ENCODE assay signal across 25 cellular contexts in genomic region chr3:12975748-12976522, GRCh38.
"Had no signal": no experiment of that assay in that cellular context is flagged by ENCODE, and none has a peak within 500 bp of the region (broad histone marks: within the 10 kb centered on the region; RNA-seq: fewer than 3 reads in every experiment).

No MANE protein-coding gene starts in this region.

- H3K27me3 Mint-ChIP-seq: activated naive CD8-positive, alpha-beta T cell treated with anti-CD3 and anti-CD28 coated beads, Interleukin-2, amount 10 ng/mL, durations not matched to agents 7 days and 5 days; natural killer cell treated with Interleukin-12 subunit alpha and Interleukin-12 subunit beta and Interleukin-15 and Interleukin-18, amount 100 ng/mL, for 72 hours had no signal

- H3K27ac ChIP-seq: brain microvascular endothelial cell, esophagus muscularis mucosa, heart right ventricle, skin epidermis, thoracic aorta, WERI-Rb-1 had no signal

- H3K36me3 ChIP-seq: brain microvascular endothelial cell, thoracic aorta had no signal

- H3K9me3 Mint-ChIP-seq: activated naive CD4-positive, alpha-beta T cell treated with anti-CD3 and anti-CD28 coated beads for 36 hours; activated naive CD8-positive, alpha-beta T cell treated with anti-CD3 and anti-CD28 coated beads, Interleukin-2, amount 10 ng/mL, durations not matched to agents 7 days and 5 days; endodermal cell; natural killer cell treated with Interleukin-12 subunit alpha and Interleukin-12 subunit beta and Interleukin-15 and Interleukin-18, amount 100 ng/mL, for 72 hours; T-helper 1 cell treated with Interleukin-12 subunit alpha and Interleukin-12 subunit beta and Interleukin-4 antibody, amounts not matched to agents 30 μg/mL and 1 μg/mL, for 36 hours had no signal

- H3K9me3 ChIP-seq: esophagus muscularis mucosa, heart right ventricle, thoracic aorta had no signal

- H3K27me3 ChIP-seq: esophagus muscularis mucosa, heart right ventricle had no signal

- H3K4me3 ChIP-seq: esophagus muscularis mucosa, heart right ventricle, skin epidermis, thoracic aorta had no signal

- ATAC-seq: activated CD4-positive, CD25-positive, alpha-beta regulatory T cell treated with anti-CD3 and anti-CD28 coated beads, Interleukin-2, amount 50 U/mL, for 24 hours; natural killer cell treated with Interleukin-12 subunit alpha and Interleukin-12 subunit beta and Interleukin-15 and Interleukin-18, amount 100 ng/mL, for 72 hours; sciatic nerve had no signal

- DNase-seq: activated CD4-positive, alpha-beta T cell treated with anti-CD3 and anti-CD28 coated beads for 48 hours; activated CD4-positive, alpha-beta T cell treated with anti-CD3 and anti-CD28 coated beads, Interleukin-2, amount 50 U/mL, for 48 hours; activated CD8-positive, alpha-beta memory T cell treated with anti-CD3 and anti-CD28 coated beads for 24 hours; activated effector memory CD4-positive, alpha-beta T cell treated with anti-CD3 and anti-CD28 coated beads, Interleukin-2, amount 50 U/mL, for 16 hours; activated naive CD4-positive, alpha-beta T cell treated with anti-CD3 and anti-CD28 coated beads for 36 hours; activated naive CD8-positive, alpha-beta T cell treated with anti-CD3 and anti-CD28 coated beads, Interleukin-2, amount 10 ng/mL, durations not matched to agents 7 days and 5 days; brain microvascular endothelial cell; caudate nucleus; endodermal cell; foreskin melanocyte; heart right ventricle; mesenchymal stem cell; stimulated activated CD4-positive, alpha-beta T cell treated with anti-CD3 and anti-CD28 coated beads, Interleukin-4, amount 100 ng/mL, for 4 hours; stimulated activated CD8-positive, alpha-beta memory T cell treated with anti-CD3 and anti-CD28 coated beads, Interleukin-4, amount 100 ng/mL, for 48 hours; stimulated activated naive CD4-positive, alpha-beta T cell treated with Interleukin-2 at 50 U/mL for 16 hours; T1000; trophoblast cell; WERI-Rb-1 had no signal

- H3K4me3 Mint-ChIP-seq: activated naive CD4-positive, alpha-beta T cell treated with anti-CD3 and anti-CD28 coated beads for 36 hours; activated naive CD8-positive, alpha-beta T cell treated with anti-CD3 and anti-CD28 coated beads, Interleukin-2, amount 10 ng/mL, durations not matched to agents 7 days and 5 days; endodermal cell; natural killer cell treated with Interleukin-12 subunit alpha and Interleukin-12 subunit beta and Interleukin-15 and Interleukin-18, amount 100 ng/mL, for 72 hours; T-helper 1 cell treated with Interleukin-12 subunit alpha and Interleukin-12 subunit beta and Interleukin-4 antibody, amounts not matched to agents 30 μg/mL and 1 μg/mL, for 36 hours had no signal

- H3K27ac Mint-ChIP-seq: activated naive CD4-positive, alpha-beta T cell treated with anti-CD3 and anti-CD28 coated beads for 36 hours; activated naive CD8-positive, alpha-beta T cell treated with anti-CD3 and anti-CD28 coated beads, Interleukin-2, amount 10 ng/mL, durations not matched to agents 7 days and 5 days; endodermal cell; natural killer cell treated with Interleukin-12 subunit alpha and Interleukin-12 subunit beta and Interleukin-15 and Interleukin-18, amount 100 ng/mL, for 72 hours; T-helper 1 cell treated with Interleukin-12 subunit alpha and Interleukin-12 subunit beta and Interleukin-4 antibody, amounts not matched to agents 30 μg/mL and 1 μg/mL, for 36 hours had no signal
